10 cellular contexts compared by ENCODE assay signal in the genomic region with DNA sequence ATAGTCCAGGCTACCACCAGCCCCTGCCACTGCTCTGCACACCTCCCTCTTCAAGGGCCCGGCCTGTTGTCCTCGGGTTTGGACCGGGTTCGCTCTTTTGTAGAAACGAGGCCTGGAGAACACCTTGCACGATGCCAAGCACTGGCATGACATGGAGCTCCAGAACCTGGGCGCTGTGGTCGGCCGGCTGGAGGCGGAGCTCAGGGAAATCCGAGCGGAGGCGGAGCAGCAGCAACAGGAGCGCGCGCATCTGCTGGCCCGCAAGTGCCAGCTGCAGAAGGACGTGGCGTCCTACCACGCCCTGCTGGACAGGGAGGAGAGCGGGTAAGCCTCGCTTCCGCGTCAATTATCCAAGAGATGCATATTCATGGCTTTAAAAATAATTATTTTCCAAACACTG.
DNase-seq lines count a peak whose midpoint lies in the region; ATAC-seq and TF ChIP-seq lines count a peak whose summit lies in the region.
"Had no signal": no experiment of that assay in that cellular context is flagged by ENCODE, and none has a peak within 500 bp of the region (broad histone marks: within the 10 kb centered on the region; RNA-seq: fewer than 3 reads in every experiment).

No MANE protein-coding gene starts in this region.

- no peak overlapping the region for H3K18ac ChIP-seq in IMR-90 (ENCODE audit: low read depth, low read length)

- H3K36me3 ChIP-seq in IMR-90 (ENCODE audit: control insufficient read depth, insufficient read depth, low read length), result no peaks in the 10 kb centered on the region
- no peaks in the 10 kb centered on the region for H3K36me3 ChIP-seq in RWPE2 (ENCODE audit: low read depth)
- no peaks in the 10 kb centered on the region for H3K36me3 ChIP-seq in thyroid gland
- H3K36me3 ChIP-seq in smooth muscle cell (ENCODE audit: low read depth), result no peaks in the 10 kb centered on the region
- H3K36me3 ChIP-seq: esophagus squamous epithelium, ovary had no signal

- H2BK120ac ChIP-seq in IMR-90 (ENCODE audit: low read depth, low read length), result no peak overlapping the region

- no peak overlapping the region for H2BK20ac ChIP-seq in IMR-90 (ENCODE audit: low read depth, low read length)

- intact Hi-C loops in IMR-90 (cut with micrococcal nuclease), result no loop called here
- intact Hi-C loops in right cardiac atrium (cut with DNase I), result no loop called here
- intact Hi-C loops in thyroid gland (cut with DNase I), result no loop called here

- no peaks in the 10 kb centered on the region for H3K9me3 ChIP-seq in IMR-90 (ENCODE audit: control insufficient read depth, insufficient read depth, low read length)
- no peaks in the 10 kb centered on the region for H3K9me3 ChIP-seq in RWPE2 (ENCODE audit: severe bottlenecking)
- no peaks in the 10 kb centered on the region for H3K9me3 ChIP-seq in right cardiac atrium (ENCODE audit: control insufficient read depth, low read length)
- no peaks in the 10 kb centered on the region for H3K9me3 ChIP-seq in thyroid gland
- no peaks in the 10 kb centered on the region for H3K9me3 ChIP-seq in smooth muscle cell (replicated peaks; ENCODE audit: low read depth)
- H3K9me3 ChIP-seq: esophagus squamous epithelium, ovary had no signal

- H2AFZ ChIP-seq in IMR-90 (replicated peaks; ENCODE audit: low read length, poor library complexity) (no peak overlapping the region), smooth muscle cell (ENCODE audit: low read depth) (no peak overlapping the region)

- H3K27me3 ChIP-seq in IMR-90 (ENCODE audit: control insufficient read depth, insufficient read depth, low read length), result no peaks in the 10 kb centered on the region; the same call in 1 of the 2 replicates
- no peaks in the 10 kb centered on the region for H3K27me3 ChIP-seq in RWPE2 (ENCODE audit: insufficient read depth, poor library complexity, severe bottlenecking)
- H3K27me3 ChIP-seq in right cardiac atrium (ENCODE audit: control insufficient read depth, insufficient read depth), result no peaks in the 10 kb centered on the region
- H3K27me3 ChIP-seq in thyroid gland, result no peaks in the 10 kb centered on the region
- H3K27me3 ChIP-seq in smooth muscle cell (ENCODE audit: low read depth), result no peaks in the 10 kb centered on the region
- H3K27me3 ChIP-seq: esophagus squamous epithelium, ovary had no signal

- H3K4me1 ChIP-seq in IMR-90 (ENCODE audit: control insufficient read depth, insufficient read depth, low read length), result peaks cover 13% of the 10 kb centered on the region
- H3K4me1 ChIP-seq in RWPE2 (ENCODE audit: insufficient read depth, poor library complexity, severe bottlenecking), result no peaks in the 10 kb centered on the region
- peaks cover 6% of the 10 kb centered on the region for H3K4me1 ChIP-seq in right cardiac atrium (ENCODE audit: control insufficient read depth, insufficient read depth, low read length)
- peaks cover 43 to 57% of the 10 kb centered on the region in 2 donors for H3K4me1 ChIP-seq in thyroid gland
- H3K4me1 ChIP-seq in smooth muscle cell (ENCODE audit: low read depth), result peaks cover 52% of the 10 kb centered on the region

- H3K23ac ChIP-seq in IMR-90 (ENCODE audit: low read depth, low read length), result no peak overlapping the region

- WGBS in IMR-90 (ENCODE audit: extremely low coverage in 2 of 2, insufficient read length in 1 of 2), 2 experiments, result 52% methylated on average over 5 of the region's 24 CpGs; no CpG with 5 or more reads in 1 of the 2 experiments
- 71% methylated on average over 24 of the region's 24 CpGs for WGBS in right cardiac atrium
- 64 to 67% methylated on average over 24 of the region's 24 CpGs for WGBS in thyroid gland, 2 donors
- 55% methylated on average over 24 of the region's 24 CpGs for WGBS in smooth muscle cell (ENCODE audit: low lambda C conversion rate)

- H3K4me3 ChIP-seq in IMR-90 (ENCODE audit: insufficient read depth, low read depth, low read length) (no peak overlapping the region), RWPE2 (ENCODE audit: severe bottlenecking) (no peak overlapping the region), right cardiac atrium (ENCODE audit: low read length) (no peak overlapping the region), thyroid gland (replicated peaks in 1 of 3) (no peak overlapping the region), smooth muscle cell (no peak overlapping the region)
- H3K4me3 ChIP-seq: esophagus squamous epithelium, ovary had no signal

- DNase-seq in IMR-90 (no peak), RWPE2 (ENCODE audit: low spot score) (no peak), right cardiac atrium (peak; percentile 29 to 80 (median 79)), thyroid gland (peak; percentile 47 to 63), smooth muscle cell (lab: John Stamatoyannopoulos, UW; ENCODE audit: unreplicated experiment) (no peak)
- DNase-seq in activated CD4-positive, alpha-beta T cell treated with anti-CD3 and anti-CD28 coated beads, Interleukin-2, amount 50 U/mL, for 48 hours, result no peak
- DNase-seq: activated CD4-positive, CD25-positive, alpha-beta regulatory T cell treated with anti-CD3 and anti-CD28 coated beads, Interleukin-2, amount 50 U/mL, for 72 hours; esophagus squamous epithelium had no signal

- H4K5ac ChIP-seq in IMR-90 (ENCODE audit: low read depth, low read length), result no peak overlapping the region

- dilution Hi-C loops in IMR-90 (cut with HindIII; ENCODE audit: low sequenced_read_pairs, unreplicated experiment), result no loop called here

- H3K79me1 ChIP-seq in IMR-90 (ENCODE audit: low read depth in 1 of 2, low read length in 2 of 2), result no peaks in the 10 kb centered on the region

- POLR2A ChIA-PET in IMR-90 (lab: Charles Lee; ENCODE audit: unreplicated experiment), result no interaction called here

- CTCF ChIA-PET in IMR-90 (lab: Yijun Ruan, JAX), result no interaction called here

- H3F3A ChIP-seq in smooth muscle cell (ENCODE audit: low read depth), result no peaks in the 10 kb centered on the region

- TF ChIP-seq CTCF in IMR-90 (conservative IDR thresholded peaks at IDR 0.05; ENCODE audit: low read depth, low read length) (no peak), RWPE2 (IDR thresholded peaks at IDR 0.05; ENCODE audit: poor library complexity, severe bottlenecking) (no peak), thyroid gland (IDR thresholded peaks at IDR 0.05) (no peak), smooth muscle cell (IDR thresholded peaks at IDR 0.05; ENCODE audit: borderline replicate concordance, insufficient read depth, poor library complexity, severe bottlenecking) (no peak)

- no peak overlapping the region for H3K9ac ChIP-seq in IMR-90 (ENCODE audit: low read depth, low read length)
- no peak overlapping the region for H3K9ac ChIP-seq in smooth muscle cell (ENCODE audit: low read depth)

- no peaks in the 10 kb centered on the region for H3K79me2 ChIP-seq in smooth muscle cell (ENCODE audit: low read depth)

- BruUV-seq in IMR-90 (replicated peaks; lab: Mats Ljungman, UMichigan), result no TSS peak

- peaks cover 6% of the 10 kb centered on the region for H3K9me1 ChIP-seq in IMR-90 (ENCODE audit: insufficient read depth, low read length)

- H2AK9ac ChIP-seq in IMR-90 (replicated peaks; ENCODE audit: low read depth, low read length, poor library complexity), result no peak overlapping the region

- no peak overlapping the region for H3K4ac ChIP-seq in IMR-90 (ENCODE audit: low read depth, low read length)

- H4K8ac ChIP-seq in IMR-90 (ENCODE audit: low read depth in 2 of 2, low read length in 2 of 2), result no peak overlapping the region

- no peak for ATAC-seq in IMR-90 (ENCODE audit: low read depth)
- peak; percentile 78 for ATAC-seq in RWPE2 (ENCODE audit: low read depth)
- peak in 1 of 2 donors; percentile 39 for ATAC-seq in right cardiac atrium
- ATAC-seq in HG03097 (IDR thresholded peaks at IDR 0.05; ENCODE audit: low FRiP score, unreplicated experiment), result no peak

- H4K20me1 ChIP-seq in IMR-90 (ENCODE audit: insufficient read depth, low read length) (no peaks in the 10 kb centered on the region), smooth muscle cell (ENCODE audit: low read depth) (no peaks in the 10 kb centered on the region)

- H2AK5ac ChIP-seq in IMR-90 (ENCODE audit: low read depth, low read length), result no peak overlapping the region

- no peak overlapping the region for H3K14ac ChIP-seq in IMR-90 (replicated peaks; ENCODE audit: low read depth, low read length)

- TF ChIP-seq RAD21 in IMR-90 (IDR thresholded peaks at IDR 0.05; ENCODE audit: low read length), result no peak

- H3K27ac ChIP-seq in IMR-90 (ENCODE audit: insufficient read depth, low read length) (no peak overlapping the region), RWPE2 (ENCODE audit: poor library complexity, severe bottlenecking) (no peak overlapping the region), right cardiac atrium (ENCODE audit: low read length) (no peak overlapping the region), thyroid gland (peak overlapping the region in 2 of 3 donors; percentile 81 to 84), smooth muscle cell (ENCODE audit: low read depth) (no peak overlapping the region)
- H3K27ac ChIP-seq: ovary had no signal

- H3K4me2 ChIP-seq in IMR-90 (ENCODE audit: low read depth, low read length) (peak overlapping the region; percentile 8; the same call in 1 of the 2 replicates), smooth muscle cell (no peak overlapping the region)

- no peak overlapping the region for H4K91ac ChIP-seq in IMR-90 (ENCODE audit: insufficient read depth, low read depth, low read length)

- in situ Hi-C loops in IMR-90 (cut with MboI; ENCODE audit: low sequenced_read_pairs), result loop anchor here (25.0 kb wide), 1 partner anchor 340 kb away; the partner anchor contains the start of gene SRPRB

- H2BK15ac ChIP-seq in IMR-90 (ENCODE audit: low read depth, low read length), result no peak overlapping the region

- no peak overlapping the region for H3K56ac ChIP-seq in IMR-90 (ENCODE audit: extremely low read depth, insufficient read depth, low read length)

- TF ChIP-seq POLR2A in IMR-90 (IDR thresholded peaks at IDR 0.05; ENCODE audit: low read depth, low read length) (no peak), thyroid gland (IDR thresholded peaks at IDR 0.05) (peak in 1 of 2 donors; percentile 75)

- H2BK5ac ChIP-seq in IMR-90 (ENCODE audit: low read depth, low read length, poor library complexity, severe bottlenecking), result no peak overlapping the region

TF ChIP-seq in IMR-90, 13 proteins besides CTCF, POLR2A, EP300 and RAD21 (continues in another document):
- TF ChIP-seq RCOR1 (IDR thresholded peaks at IDR 0.05; ENCODE audit: insufficient replicate concordance, low read length), result no peak
- TF ChIP-seq CHD1 (IDR thresholded peaks at IDR 0.05; ENCODE audit: low read depth, low read length), result no peak
- TF ChIP-seq FOS (IDR thresholded peaks at IDR 0.05; ENCODE audit: low read depth, low read length), result no peak
- TF ChIP-seq SMC3 (IDR thresholded peaks at IDR 0.05; ENCODE audit: low read depth, low read length), result no peak
- no peak for TF ChIP-seq ELK1 (IDR thresholded peaks at IDR 0.05; ENCODE audit: borderline replicate concordance, low read depth, low read length)

Comparison
In these comparisons a context has a peak if more than half of its experiments do, and no peak if none do; other contexts are left out.
1. DNase-seq: peak in right cardiac atrium (3 of 3) and thyroid gland (2 of 2); none in IMR-90 (single experiment), RWPE2 (single experiment), smooth muscle cell (single experiment) and activated CD4-positive, alpha-beta T cell treated with anti-CD3 and anti-CD28 coated beads, Interleukin-2, amount 50 U/mL, for 48 hours (0 of 2).
2. H3K27ac ChIP-seq: peak in thyroid gland (2 of 3); none in IMR-90 (single experiment), RWPE2 (single experiment), right cardiac atrium (single experiment) and smooth muscle cell (single experiment).